ENCODE assay signal across 1 cellular context in the genomic region with DNA sequence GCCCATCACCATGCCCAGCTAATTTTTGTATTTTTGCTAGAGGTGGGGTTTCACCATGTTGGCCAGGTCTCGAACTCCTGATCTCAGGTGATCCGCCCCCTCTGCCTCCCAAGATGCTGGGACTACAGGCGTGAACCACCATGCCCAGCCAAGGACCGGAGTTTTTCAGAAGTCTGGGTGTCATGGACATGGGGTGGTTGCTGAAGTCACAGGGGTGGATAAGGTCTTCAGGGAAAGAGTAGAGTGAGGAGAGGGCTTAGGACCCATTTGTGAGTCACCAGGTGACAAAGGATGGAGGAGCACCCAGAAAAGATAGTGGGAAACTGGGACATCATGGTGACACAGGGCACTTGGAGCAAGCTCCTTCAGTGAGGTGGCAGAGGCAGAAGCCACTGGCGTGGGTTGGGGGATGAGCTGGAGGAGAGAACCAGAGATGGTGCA.
TF ChIP-seq lines count a peak whose summit lies in the region.

No MANE protein-coding gene starts in this region.

TF ChIP-seq in WTC11, 78 proteins besides CTCF, POLR2A, EP300 and RAD21:
- TF ChIP-seq PRRX2 (CRISPR knock-in tag; IDR thresholded peaks at IDR 0.05) = no peak
- no peak for TF ChIP-seq ZNF512 (CRISPR knock-in tag; IDR thresholded peaks at IDR 0.05; ENCODE audit: borderline replicate concordance)
- TF ChIP-seq SMAD4 (CRISPR knock-in tag; IDR thresholded peaks at IDR 0.05) = no peak
- no peak for TF ChIP-seq SP1 (CRISPR knock-in tag; conservative IDR thresholded peaks at IDR 0.05)
- no peak for TF ChIP-seq NR2C2 (CRISPR knock-in tag; IDR thresholded peaks at IDR 0.05)
- no peak for TF ChIP-seq ZNF281 (CRISPR knock-in tag; IDR thresholded peaks at IDR 0.05)
- no peak for TF ChIP-seq NR3C1 (CRISPR knock-in tag; conservative IDR thresholded peaks at IDR 0.05; ENCODE audit: low read depth)
- TF ChIP-seq TEAD4 (CRISPR knock-in tag; IDR thresholded peaks at IDR 0.05) = no peak
